ENCODE assay signal across 30 cellular contexts in the genomic region with DNA sequence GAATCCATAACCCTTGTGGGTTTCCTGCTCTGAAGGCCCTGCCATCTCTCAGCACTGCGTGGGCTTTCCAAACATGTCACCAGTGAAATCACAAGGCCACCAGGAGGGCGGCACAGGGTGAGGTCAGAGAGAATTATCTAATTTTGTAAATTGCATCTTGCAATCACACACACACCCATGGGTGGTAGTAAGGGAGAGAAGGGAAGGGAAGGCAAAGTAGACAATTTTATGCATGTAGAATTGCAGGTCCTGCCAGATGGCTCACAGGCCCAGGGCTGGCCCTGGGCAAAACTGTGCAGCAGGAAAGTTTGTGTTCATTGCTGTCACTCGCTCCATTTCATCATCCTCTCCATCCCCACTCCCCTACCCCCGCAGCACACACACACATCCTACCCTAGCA. TPM values are rescaled to one million over a fixed set of nuclear protein-coding genes. Genes with fewer than 3 reads are reported as not detected.
"Had no signal": no experiment of that assay in that cellular context is flagged by ENCODE, and none has a peak within 500 bp of the region (broad histone marks: within the 10 kb centered on the region; RNA-seq: fewer than 3 reads in every experiment).

No MANE protein-coding gene starts in this region.

- H3K4me1 Mint-ChIP-seq: activated CD4-positive, alpha-beta T cell treated with anti-CD3 and anti-CD28 coated beads for 36 hours; activated CD4-positive, alpha-beta T cell treated with anti-CD3 and anti-CD28 coated beads, Interleukin-2, amount 10 ng/mL, durations not matched to agents 24 days and 14 days; activated T-helper 17 cell treated with anti-CD3 and anti-CD28 coated beads, Interleukin-2, amount 50 U/mL, for 72 hours; central memory CD8-positive, alpha-beta T cell; endodermal cell had no signal

- DNase-seq: activated CD4-positive, alpha-beta memory T cell treated with anti-CD3 and anti-CD28 coated beads for 36 hours; activated CD4-positive, alpha-beta T cell treated with anti-CD3 and anti-CD28 coated beads for 36 hours; activated CD4-positive, alpha-beta T cell treated with anti-CD3 and anti-CD28 coated beads, Interleukin-2, amount 10 ng/mL, durations not matched to agents 24 days and 14 days; activated CD4-positive, CD25-positive, alpha-beta regulatory T cell; activated CD4-positive, CD25-positive, alpha-beta regulatory T cell treated with anti-CD3 and anti-CD28 coated beads, Interleukin-2, amount 50 U/mL, for 72 hours; activated CD8-positive, alpha-beta T cell treated with anti-CD3 and anti-CD28 coated beads, Interleukin-2, amount 10 ng/mL, durations not matched to agents 7 days and 5 days; activated effector memory CD4-positive, alpha-beta T cell treated with Interleukin-2 at 50 U/mL for 16 hours; activated gamma-delta T cell treated with Interleukin-2 at 50 U/mL for 16 hours; activated naive CD4-positive, alpha-beta T cell treated with anti-CD3 and anti-CD28 coated beads, Interleukin-2, amount 50 U/mL, for 16 hours; activated naive CD4-positive, alpha-beta T cell treated with Interleukin-2 at 50 U/mL for 16 hours; activated T-cell treated with anti-CD3 and anti-CD28 coated beads, Interleukin-2, amount 50 U/mL, for 4 hours; amniotic stem cell; anterior cingulate cortex; brain microvascular endothelial cell; dorsolateral prefrontal cortex; effector memory CD4-positive, alpha-beta T cell; endodermal cell; esophagus squamous epithelium; foreskin melanocyte; head of caudate nucleus; T-helper 2 cell had no signal

- H3K36me3 ChIP-seq: brain microvascular endothelial cell, esophagus squamous epithelium, gastroesophageal sphincter had no signal

- H3K36me3 Mint-ChIP-seq: activated CD4-positive, alpha-beta memory T cell treated with anti-CD3 and anti-CD28 coated beads for 36 hours; activated naive CD8-positive, alpha-beta T cell had no signal

- ATAC-seq: activated CD4-positive, alpha-beta T cell treated with anti-CD3 and anti-CD28 coated beads for 36 hours; activated CD8-positive, alpha-beta T cell treated with anti-CD3 and anti-CD28 coated beads, Interleukin-2, amount 10 ng/mL, durations not matched to agents 7 days and 5 days; activated T-cell treated with anti-CD3 and anti-CD28 coated beads, Interleukin-2, amount 50 U/mL, for 4 hours; activated T-helper 17 cell treated with anti-CD3 and anti-CD28 coated beads, Interleukin-2, amount 50 U/mL, for 72 hours; gastroesophageal sphincter had no signal

- H3K4me3 Mint-ChIP-seq: activated CD4-positive, alpha-beta memory T cell treated with anti-CD3 and anti-CD28 coated beads for 36 hours; activated CD4-positive, alpha-beta T cell treated with anti-CD3 and anti-CD28 coated beads for 36 hours; activated CD4-positive, alpha-beta T cell treated with anti-CD3 and anti-CD28 coated beads, Interleukin-2, amount 10 ng/mL, durations not matched to agents 24 days and 14 days; activated CD8-positive, alpha-beta T cell treated with anti-CD3 and anti-CD28 coated beads, Interleukin-2, amount 10 ng/mL, durations not matched to agents 7 days and 5 days; activated naive CD8-positive, alpha-beta T cell; activated T-cell treated with anti-CD3 and anti-CD28 coated beads, Interleukin-2, amount 50 U/mL, for 4 hours; activated T-helper 17 cell treated with anti-CD3 and anti-CD28 coated beads, Interleukin-2, amount 50 U/mL, for 72 hours; central memory CD8-positive, alpha-beta T cell; dendritic cell treated with granulocyte-macrophage colony-stimulating factor and Interleukin-4, amounts not matched to agents 40 ng/mL and 50 ng/mL, for 4 days; endodermal cell had no signal

- H3K4me1 ChIP-seq: gastroesophageal sphincter had no signal

- H3K27ac ChIP-seq: brain microvascular endothelial cell, coronary artery, dorsolateral prefrontal cortex, esophagus squamous epithelium, gastroesophageal sphincter had no signal

- H3K9me3 Mint-ChIP-seq: activated CD4-positive, alpha-beta memory T cell treated with anti-CD3 and anti-CD28 coated beads for 36 hours; activated T-cell treated with anti-CD3 and anti-CD28 coated beads, Interleukin-2, amount 50 U/mL, for 4 hours; activated T-helper 17 cell treated with anti-CD3 and anti-CD28 coated beads, Interleukin-2, amount 50 U/mL, for 72 hours; central memory CD8-positive, alpha-beta T cell; dendritic cell treated with granulocyte-macrophage colony-stimulating factor and Interleukin-4, amounts not matched to agents 40 ng/mL and 50 ng/mL, for 4 days; endodermal cell had no signal

- H3K27ac Mint-ChIP-seq: activated CD4-positive, alpha-beta memory T cell treated with anti-CD3 and anti-CD28 coated beads for 36 hours; activated CD4-positive, alpha-beta T cell treated with anti-CD3 and anti-CD28 coated beads for 36 hours; activated CD4-positive, alpha-beta T cell treated with anti-CD3 and anti-CD28 coated beads, Interleukin-2, amount 10 ng/mL, durations not matched to agents 24 days and 14 days; activated CD8-positive, alpha-beta T cell treated with anti-CD3 and anti-CD28 coated beads, Interleukin-2, amount 10 ng/mL, durations not matched to agents 7 days and 5 days; activated naive CD8-positive, alpha-beta T cell; activated T-helper 17 cell treated with anti-CD3 and anti-CD28 coated beads, Interleukin-2, amount 50 U/mL, for 72 hours; dendritic cell treated with granulocyte-macrophage colony-stimulating factor and Interleukin-4, amounts not matched to agents 40 ng/mL and 50 ng/mL, for 4 days; endodermal cell had no signal

- H3K27me3 ChIP-seq: brain microvascular endothelial cell, esophagus squamous epithelium had no signal

- FAIRE-seq: astrocyte, bronchial epithelial cell had no signal

- H3K9me3 ChIP-seq: esophagus squamous epithelium, gastroesophageal sphincter had no signal

- H3K4me3 ChIP-seq: coronary artery, dorsolateral prefrontal cortex, esophagus squamous epithelium, gastroesophageal sphincter had no signal

RNA-seq across cellular contexts. Expression of a gene that starts 21.0 kb away (rescaled TPM):
- total RNA-seq: activated CD4-positive, alpha-beta T cell treated with anti-CD3 and anti-CD28 coated beads for 36 hours; activated CD8-positive, alpha-beta T cell treated with anti-CD3 and anti-CD28 coated beads, Interleukin-2, amount 10 ng/mL, durations not matched to agents 7 days and 5 days; fibroblast of villous mesenchyme had no signal
